In the genomic region with DNA sequence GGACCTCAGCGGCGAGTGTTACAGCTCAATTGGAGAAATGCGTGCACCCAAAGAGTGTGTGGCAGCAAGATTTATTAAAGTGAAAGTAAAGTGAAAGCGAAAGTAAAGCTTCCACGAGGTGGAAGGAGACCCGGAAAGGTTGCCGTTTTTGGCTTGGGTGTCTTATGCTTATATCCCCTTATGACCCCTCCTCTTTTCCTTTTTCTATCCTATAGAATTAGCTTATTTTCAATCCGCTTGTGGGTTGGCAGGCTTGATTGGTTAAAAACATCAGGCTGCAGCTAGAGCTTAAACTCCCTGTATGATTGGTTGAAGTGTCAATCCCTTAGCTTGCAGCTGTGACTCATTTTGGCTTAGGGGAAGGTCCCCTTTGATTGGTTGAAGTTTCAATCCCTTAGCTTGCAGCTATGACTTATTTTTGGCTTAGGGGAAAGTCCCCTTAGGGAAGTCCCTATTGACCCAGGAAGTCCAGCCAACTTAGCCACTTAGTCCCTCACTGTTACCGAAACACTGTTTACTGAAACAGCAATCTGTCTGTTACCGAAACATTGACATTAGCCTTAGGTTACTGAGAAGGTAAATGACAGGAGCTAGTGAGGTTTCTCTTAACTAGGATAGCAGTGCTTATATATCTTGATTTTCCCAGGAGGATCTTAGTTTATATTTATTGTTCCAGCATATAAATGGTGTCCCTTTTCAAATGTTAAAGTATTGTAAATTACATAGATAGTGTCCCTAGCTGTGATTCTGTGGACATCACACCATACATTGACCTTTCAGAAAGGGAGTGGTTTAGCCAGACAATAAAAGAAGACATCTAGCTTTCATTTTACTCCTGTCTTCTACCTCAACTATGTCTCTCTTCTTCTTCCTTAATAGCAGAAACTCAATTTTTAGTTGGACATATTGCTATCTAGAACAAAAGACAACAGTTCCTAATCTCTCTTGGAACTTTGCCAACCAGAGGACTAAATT, we compare ENCODE assay signal across 8 cellular contexts.
A peak's percentile ranks its signal among the peaks of the same experiment; 100 is the strongest.
DNase-seq lines count a peak whose midpoint lies in the region; ATAC-seq and TF ChIP-seq lines count a peak whose summit lies in the region.

No MANE protein-coding gene starts in this region.

- peaks cover 28 to 41% of the 10 kb centered on the region in 2 donors for H3K4me1 Mint-ChIP-seq in immature natural killer cell

- no peak for TF ChIP-seq CTCF in BE2C (IDR thresholded peaks at IDR 0.05; ENCODE audit: low read depth, low read length)

- DNase-seq in AG08396 (ENCODE audit: low spot score) (peak; percentile 23), NOMO-1 treated with DMSO at 0.1 percent for 48 hours (lab: John Stamatoyannopoulos, UW; ENCODE audit: unreplicated experiment) (peak; percentile 65), immature natural killer cell (peak; percentile 75 to 82 (median 77)), BE2C (no peak)
- peak; percentile 26 for DNase-seq in activated gamma-delta T cell treated with anti-CD3 and anti-CD28 coated beads, Interleukin-2, amount 50 U/mL, for 16 hours (ENCODE audit: low read depth)
- peak; percentile 19 for DNase-seq in stimulated activated CD8-positive, alpha-beta memory T cell treated with anti-CD3 and anti-CD28 coated beads, Interleukin-12 subunit alpha, Interleukin-12 subunit beta, amount 100 ng/mL, for 4 hours (ENCODE audit: low read depth)

- no peaks in the 10 kb centered on the region for H3K36me3 ChIP-seq in BE2C

- peak overlapping the region; percentile 89 to 92 (median 90) for H3K4me3 Mint-ChIP-seq in immature natural killer cell

- no peak overlapping the region for H3K4me3 ChIP-seq in BE2C (ENCODE audit: low read depth, low read length)

- peaks cover 1 to 12% (median 5%) of the 10 kb centered on the region in 3 donors for H3K27me3 Mint-ChIP-seq in immature natural killer cell (ENCODE audit: low read depth in 3 of 3)

- ATAC-seq in GM18868 (IDR thresholded peaks at IDR 0.05; ENCODE audit: unreplicated experiment) (peak; percentile 83), HG03095 (IDR thresholded peaks at IDR 0.05; ENCODE audit: unreplicated experiment) (peak; percentile 95)

- no peaks in the 10 kb centered on the region for H3K27me3 ChIP-seq in BE2C

- no peaks in the 10 kb centered on the region for H3K4me1 ChIP-seq in BE2C

- no peaks in the 10 kb centered on the region for H3K9me3 ChIP-seq in BE2C

- peaks cover 0 to 2% (median 0%) of the 10 kb centered on the region in 6 donors for H3K9me3 Mint-ChIP-seq in immature natural killer cell

- peaks cover 0 to 3% (median 0%) of the 10 kb centered on the region in 3 donors for H3K36me3 Mint-ChIP-seq in immature natural killer cell

- peak overlapping the region; percentile 89 to 98 (median 96) for H3K27ac Mint-ChIP-seq in immature natural killer cell
